9 cellular contexts compared by ENCODE assay signal in genomic region chr21:14877581-14878228, GRCh38.
A peak's percentile ranks its signal among the peaks of the same experiment; 100 is the strongest.
DNase-seq lines count a peak whose midpoint lies in the region; ATAC-seq and TF ChIP-seq lines count a peak whose summit lies in the region.
"Had no signal": no experiment of that assay in that cellular context is flagged by ENCODE, and none has a peak within 500 bp of the region (broad histone marks: within the 10 kb centered on the region; RNA-seq: fewer than 3 reads in every experiment).

No MANE protein-coding gene starts in this region.

- H3K27me3 ChIP-seq in subcutaneous abdominal adipose tissue (ENCODE audit: control insufficient read depth in 5 of 5, insufficient read depth in 4 of 5, low read length in 5 of 5) (no peaks in the 10 kb centered on the region), tibial artery (no peaks in the 10 kb centered on the region)

- no peak overlapping the region for H3K9ac ChIP-seq in subcutaneous abdominal adipose tissue (ENCODE audit: low read length in 5 of 5)

- H3K4me1 ChIP-seq in subcutaneous abdominal adipose tissue (ENCODE audit: control insufficient read depth in 5 of 5, insufficient read depth in 5 of 5, low read length in 5 of 5): peaks cover 3 to 29% (median 14%) of the 10 kb centered on the region in 5 donors
- H3K4me1 ChIP-seq in tibial artery: no peaks in the 10 kb centered on the region

- TF ChIP-seq CTCF in epithelial cell of proximal tubule (conservative IDR thresholded peaks at IDR 0.05; ENCODE audit: low read depth, low read length) (no peak), tibial artery (IDR thresholded peaks at IDR 0.05) (no peak)

- no peaks in the 10 kb centered on the region for H3K9me3 ChIP-seq in subcutaneous abdominal adipose tissue (ENCODE audit: control insufficient read depth in 5 of 5, low read length in 5 of 5)
- H3K9me3 ChIP-seq in tibial artery: no peaks in the 10 kb centered on the region

- H3K36me3 ChIP-seq in subcutaneous abdominal adipose tissue (ENCODE audit: control insufficient read depth in 5 of 5, insufficient read depth in 5 of 5, low read length in 5 of 5) (no peaks in the 10 kb centered on the region), tibial artery (no peaks in the 10 kb centered on the region)

- ATAC-seq in activated CD4-positive, CD25-positive, alpha-beta regulatory T cell treated with anti-CD3 and anti-CD28 coated beads, Interleukin-2, amount 50 U/mL, for 24 hours: peak; percentile 79 to 80
- ATAC-seq in HG03520 (IDR thresholded peaks at IDR 0.05; ENCODE audit: unreplicated experiment): peak; percentile 47

- intact Hi-C loops in tibial artery (cut with DNase I; ENCODE audit: low total_unique reads): no loop called here

- H3K27ac ChIP-seq in subcutaneous abdominal adipose tissue (ENCODE audit: low read depth, low read length): peak overlapping the region; percentile 37
- no peak overlapping the region for H3K27ac ChIP-seq in tibial artery

- no peak for DNase-seq in activated CD4-positive, CD25-positive, alpha-beta regulatory T cell treated with anti-CD3 and anti-CD28 coated beads, Interleukin-2, amount 50 U/mL, for 72 hours
- DNase-seq in epithelial cell of proximal tubule (ENCODE audit: low read depth) (peak; percentile 76), tibial artery (no peak)
- DNase-seq in stimulated activated CD4-positive, alpha-beta T cell treated with anti-CD3 and anti-CD28 coated beads, Interleukin-2, amount 100 ng/mL, for 48 hours: no peak
- no peak for DNase-seq in stimulated activated naive CD4-positive, alpha-beta T cell treated with Interleukin-2 at 50 U/mL for 16 hours (lab: John Stamatoyannopoulos, UW)
- DNase-seq: NCI-H1694 treated with DMSO at 0.1 percent for 48 hours had no signal

- no peak overlapping the region for H3K4me3 ChIP-seq in epithelial cell of proximal tubule (ENCODE audit: low read depth, low read length)
- H3K4me3 ChIP-seq in subcutaneous abdominal adipose tissue (ENCODE audit: low read depth in 1 of 5, low read length in 5 of 5): no peak overlapping the region
- no peak overlapping the region for H3K4me3 ChIP-seq in tibial artery
